ENCODE assay signal across 11 cellular contexts in the genomic region with DNA sequence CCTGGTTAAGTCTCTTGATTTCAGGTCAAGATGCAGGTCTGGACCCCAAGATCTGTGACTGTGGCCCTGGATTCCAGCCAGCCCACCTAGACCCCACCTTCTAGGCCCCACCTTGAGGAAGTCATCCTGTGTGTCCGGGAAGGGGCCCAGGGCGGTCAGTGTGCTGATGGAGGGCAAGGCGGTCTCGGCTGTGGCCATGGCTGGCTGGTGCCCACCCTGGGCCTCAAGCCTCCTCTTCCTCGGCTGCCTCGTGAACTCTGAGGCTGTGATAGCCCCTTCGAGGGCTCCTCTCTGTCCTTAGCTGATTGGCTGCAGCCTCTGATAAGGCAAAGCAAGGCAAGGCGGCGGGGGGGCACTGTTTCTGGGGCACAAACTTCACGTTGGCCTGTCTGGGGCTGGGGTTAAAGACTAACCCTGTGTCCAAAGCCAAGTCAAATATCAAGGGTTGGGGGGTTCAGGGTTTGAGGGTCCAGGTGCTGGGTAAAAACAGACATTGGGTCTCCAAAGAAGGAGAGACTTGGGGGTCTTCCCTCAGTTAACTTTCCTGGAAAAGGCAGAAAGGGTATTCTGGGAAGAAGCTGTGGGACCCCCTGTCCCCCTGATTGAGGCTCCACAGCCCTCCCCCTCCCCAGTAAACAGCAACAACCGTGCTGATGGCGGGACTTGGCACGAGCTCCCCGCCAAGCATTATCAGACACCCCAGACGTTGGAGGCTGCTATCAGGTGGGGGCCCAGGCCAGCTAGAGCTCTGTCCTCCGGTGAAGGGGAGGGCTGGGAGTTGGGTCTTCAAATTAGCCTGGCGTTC. TPM values are rescaled to one million over a fixed set of nuclear protein-coding genes. Genes with fewer than 3 reads are reported as not detected.
A peak's percentile ranks its signal among the peaks of the same experiment; 100 is the strongest.
DNase-seq lines count a peak whose midpoint lies in the region; ATAC-seq, FAIRE-seq and TF ChIP-seq lines count a peak whose summit lies in the region.
"Had no signal": no experiment of that assay in that cellular context is flagged by ENCODE, and none has a peak within 500 bp of the region (broad histone marks: within the 10 kb centered on the region; RNA-seq: fewer than 3 reads in every experiment).

A gene (minus strand): TSS at position 259 of the 805 bp plus-strand sequence. CDS start 61 bp downstream, at position 198.

- H2BK5ac ChIP-seq in H1 (ENCODE audit: low read depth, low read length), result peak within 1 kb of the TSS; percentile 44; the same call in 1 of the 2 replicates

- POLR2A ChIA-PET in H1 (lab: Charles Lee; ENCODE audit: partially characterized antibody), result interaction anchor here (0.7 to 12.3 kb wide), 14 partner anchors 6 to 127 kb away, joined by 3 to 110 read pairs (median 3); a partner anchor contains a TSS

- peak; percentile 8 for DNase-seq in D341Med (ENCODE audit: low spot score)
- DNase-seq in OCI-M1 (lab: John Stamatoyannopoulos, UW), result peak; percentile 80
- DNase-seq in H1 (ENCODE audit: low read depth in 1 of 2, low spot score in 2 of 2), result no peak
- peak; percentile 27 for DNase-seq in osteoblast (ENCODE audit: insufficient read length, low spot score, missing footprints)
- DNase-seq in dermis blood vessel endothelial cell, result no peak
- DNase-seq in GM13976 (ENCODE audit: low spot score), result no peak
- DNase-seq: amygdala, NCI-H526 had no signal

- no peak for TF ChIP-seq EP300 in H1 (IDR thresholded peaks at IDR 0.05; ENCODE audit: borderline replicate concordance in 1 of 2, low read depth in 2 of 2, low read length in 2 of 2)

- H2BK120ac ChIP-seq in H1 (replicated peaks; ENCODE audit: low read depth, low read length), result no peak within 1 kb of the TSS

- H3K4me3 ChIP-seq in H1 (ENCODE audit: extremely low read depth in 1 of 4, insufficient read depth in 2 of 4, low read depth in 3 of 4, low read length in 4 of 4), result peak within 1 kb of the TSS; percentile 60 to 77 (median 76)
- H3K4me3 ChIP-seq in osteoblast (ENCODE audit: insufficient read depth, low read length), result no peak within 1 kb of the TSS

- no peak within 1 kb of the TSS for H3K56ac ChIP-seq in H1 (replicated peaks; ENCODE audit: insufficient read length, low read depth, low read length)

- H2AFZ ChIP-seq in H1 (ENCODE audit: low read length) (no peak within 1 kb of the TSS), osteoblast (ENCODE audit: low read length) (no peak within 1 kb of the TSS)

- H3K27me3 ChIP-seq in H1 (replicated peaks in 1 of 4; ENCODE audit: control insufficient read depth in 3 of 4, extremely low read depth in 1 of 4, insufficient read depth in 3 of 4, low read length in 3 of 4), result peaks cover 0 to 9% (median 4%) of the 10 kb centered on the region in 4 experiments; a peak in 4 of 7 replicates
- H3K27me3 ChIP-seq in osteoblast (ENCODE audit: insufficient read depth, low read length), result peaks cover 26% of the 10 kb centered on the region

- H2AK5ac ChIP-seq in H1 (ENCODE audit: low read depth, low read length), result no peak within 1 kb of the TSS; the same call in 1 of the 2 replicates

- TF ChIP-seq CTCF in H1 (IDR thresholded peaks at IDR 0.05; ENCODE audit: control extremely low read depth in 1 of 3, insufficient read depth in 1 of 3, low read depth in 1 of 3, low read length in 3 of 3), result no peak
- no peak for TF ChIP-seq CTCF in osteoblast (IDR thresholded peaks at IDR 0.05; ENCODE audit: extremely low read depth, low read depth, low read length)
- no peak for TF ChIP-seq CTCF in GM13976 (IDR thresholded peaks at IDR 0.05; ENCODE audit: borderline replicate concordance, control extremely low read depth, extremely low read depth, insufficient read depth, missing control alignments)

- H3K18ac ChIP-seq in H1 (ENCODE audit: extremely low read depth, low read length), result peak within 1 kb of the TSS; percentile 87

- ATAC-seq in HG03196 (IDR thresholded peaks at IDR 0.05; ENCODE audit: unreplicated experiment), result no peak
- no peak for ATAC-seq in HG03565 (IDR thresholded peaks at IDR 0.05; ENCODE audit: unreplicated experiment)

- no peak within 1 kb of the TSS for H4K5ac ChIP-seq in H1 (ENCODE audit: insufficient read length, low read depth, low read length)

- H3K79me1 ChIP-seq in H1 (ENCODE audit: low read depth, low read length), result 0 out of 2 replicates have a peak, but pooled peaks cover 3% of the 10 kb centered on the region

- no peak for TF ChIP-seq RAD21 in H1 (IDR thresholded peaks at IDR 0.05 in 1 of 2, conservative IDR thresholded peaks at IDR 0.05 in 1 of 2; ENCODE audit: low read depth in 2 of 2, low read length in 2 of 2)

- no peak for FAIRE-seq in H1 (lab: Jason Lieb, UNC)

- peak within 1 kb of the TSS; percentile 65; the same call in 1 of the 2 replicates for H2BK15ac ChIP-seq in H1 (ENCODE audit: low read length)

- peaks cover 0 to 8% of the 10 kb centered on the region in 2 experiments for H4K20me1 ChIP-seq in H1 (replicated peaks in 1 of 2; ENCODE audit: control insufficient read depth in 1 of 2, insufficient read depth in 2 of 2, low read length in 2 of 2)
- peaks cover 2% of the 10 kb centered on the region for H4K20me1 ChIP-seq in osteoblast (ENCODE audit: insufficient read depth, low read length)

- WGBS in H1 (ENCODE audit: extremely low coverage in 1 of 2, insufficient coverage in 1 of 2, insufficient read length in 1 of 2, insufficient replicate concordance in 2 of 2, low coverage in 1 of 2, low lambda C conversion rate in 2 of 2, missing lambda C conversion rate in 1 of 2), 2 experiments, result 83% methylated on average over 17 of the region's 17 CpGs; no CpG with 5 or more reads in 1 of the 2 experiments

- peak within 1 kb of the TSS; percentile 60; the same call in 1 of the 2 replicates for H2BK12ac ChIP-seq in H1 (ENCODE audit: low read depth, low read length)

- in situ Hi-C loops in GM13976 (cut with MboI; ENCODE audit: low sequenced_read_pairs, unreplicated experiment), result no loop called here

- peaks cover 17% of the 10 kb centered on the region; the same call in 1 of the 2 replicates for H3K23me2 ChIP-seq in H1 (ENCODE audit: low read depth, low read length)

- no peaks in the 10 kb centered on the region; a peak in 2 of 4 replicates for H3K9me3 ChIP-seq in H1 (ENCODE audit: insufficient read depth in 2 of 2, low read depth in 1 of 2, low read length in 1 of 2)
- peaks cover 9% of the 10 kb centered on the region for H3K9me3 ChIP-seq in osteoblast (ENCODE audit: low read depth, low read length)

- H3K79me2 ChIP-seq in H1 (ENCODE audit: control insufficient read depth in 1 of 2, insufficient read depth in 2 of 2, low read length in 2 of 2), result peaks cover 0 to 11% of the 10 kb centered on the region in 2 experiments; a peak in 1 of 4 replicates
- peaks cover 10% of the 10 kb centered on the region for H3K79me2 ChIP-seq in osteoblast (ENCODE audit: insufficient read depth, low read length)

- peak within 1 kb of the TSS; percentile 2 for H4K91ac ChIP-seq in H1 (replicated peaks; ENCODE audit: insufficient read length, low read length)

- TF ChIP-seq POLR2A in H1 (IDR thresholded peaks at IDR 0.05; ENCODE audit: control extremely low read depth in 1 of 2, low read depth in 2 of 2, low read length in 2 of 2), result no peak

- H3K9ac ChIP-seq in H1 (replicated peaks in 1 of 4; ENCODE audit: extremely low read depth in 1 of 4, low read depth in 3 of 4, low read length in 3 of 4), result peak within 1 kb of the TSS in 3 of 4 experiments; percentile 11 to 77 (median 16); a peak in 3 of 7 replicates

- H3K14ac ChIP-seq in H1 (ENCODE audit: insufficient read length), result no peak within 1 kb of the TSS

- H3K36me3 ChIP-seq in H1 (ENCODE audit: control insufficient read depth in 2 of 4, insufficient read depth in 4 of 4, low read length in 3 of 4), result no peaks in the 10 kb centered on the region
- no peaks in the 10 kb centered on the region for H3K36me3 ChIP-seq in osteoblast (ENCODE audit: insufficient read depth, low read length)

- CTCF ChIA-PET in H1 (lab: Charles Lee; ENCODE audit: partially characterized antibody), result interaction anchor here (0.7 to 2.3 kb wide), 9 partner anchors 9 to 142 kb away, joined by 3 to 10 read pairs (median 4); no protein-coding TSS in a partner anchor

- H3K4me1 ChIP-seq in H1 (replicated peaks in 1 of 4; ENCODE audit: control insufficient read depth in 3 of 4, insufficient read depth in 4 of 4, low read length in 3 of 4) (peaks cover 0 to 10% (median 9%) of the 10 kb centered on the region in 4 experiments; a peak in 5 of 7 replicates), osteoblast (ENCODE audit: insufficient read depth, low read length) (peaks cover 13% of the 10 kb centered on the region)

- H4K8ac ChIP-seq in H1 (ENCODE audit: extremely low read depth, insufficient read depth, low read length), result peak within 1 kb of the TSS; percentile 71; the same call in 1 of the 2 replicates

- peak within 1 kb of the TSS; percentile 23 for H3K4ac ChIP-seq in H1 (replicated peaks; ENCODE audit: insufficient read length, low read depth, low read length)

- no peak within 1 kb of the TSS for H2BK20ac ChIP-seq in H1 (ENCODE audit: low read length)

- peak within 1 kb of the TSS; percentile 75 to 97 for H3K4me2 ChIP-seq in H1 (ENCODE audit: insufficient read depth in 1 of 2, low read depth in 2 of 2, low read length in 2 of 2)
- no peak within 1 kb of the TSS for H3K4me2 ChIP-seq in osteoblast (ENCODE audit: insufficient read depth, low read length)

- H3K23ac ChIP-seq in H1 (ENCODE audit: insufficient read length), result no peak within 1 kb of the TSS

- H3K27ac ChIP-seq in H1 (ENCODE audit: low read depth, low read length), result no peak within 1 kb of the TSS
- no peak within 1 kb of the TSS for H3K27ac ChIP-seq in osteoblast (ENCODE audit: low read depth, low read length)

TF ChIP-seq in H1, 55 proteins besides CTCF, POLR2A, EP300 and RAD21 (continues in another document):
- TF ChIP-seq FOSL1 (IDR thresholded peaks at IDR 0.05; ENCODE audit: insufficient read depth, low read depth, low read length) (no peak), SIX5 (IDR thresholded peaks at IDR 0.05; ENCODE audit: low read depth, low read length) (no peak), EGR1 (IDR thresholded peaks at IDR 0.05; ENCODE audit: borderline replicate concordance, low read depth, low read length) (no peak), CTBP2 (IDR thresholded peaks at IDR 0.05; ENCODE audit: borderline replicate concordance, insufficient read depth, insufficient read length, low read length) (no peak)
- TF ChIP-seq, protein P1, sequence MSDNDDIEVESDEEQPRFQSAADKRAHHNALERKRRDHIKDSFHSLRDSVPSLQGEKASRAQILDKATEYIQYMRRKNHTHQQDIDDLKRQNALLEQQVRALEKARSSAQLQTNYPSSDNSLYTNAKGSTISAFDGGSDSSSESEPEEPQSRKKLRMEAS (IDR thresholded peaks at IDR 0.05), result no peak

RNA-seq across cellular contexts. Expression of the gene that starts here (rescaled TPM):
- total RNA-seq in H1 (2021; fragmentation: NEBNext Ultra II Directional; extraction: Animal tissue kit (Norgen Biotek cat#: 25700)), result 0.59 and 0.84 TPM in 2 replicates
- polyA plus RNA-seq in H1 (2011; rRNA removed), result 0.91 and 1.0 TPM in 2 replicates
- 0.92 TPM for polyA plus RNA-seq in H1 (2011; cell fraction: cytosol; rRNA removed)
- 0.73 TPM for polyA plus RNA-seq in H1 (2011; cell fraction: nucleus; rRNA removed)
- 0.54 to 0.79 TPM (median 0.58 TPM) in 4 replicates for polyA plus RNA-seq in H1 (2012, experiment 1 of 2)
- 0.50 TPM for polyA plus RNA-seq in H1 (2012, experiment 2 of 2)
- polyA plus RNA-seq in H1 (2013, experiment 1 of 2), result 0.55 TPM
- 0.40 TPM for polyA plus RNA-seq in H1 (2013, experiment 2 of 2)
- polyA minus RNA-seq in H1 (2011; rRNA and poly(A)+ RNA removed), result 0.41 and 0.66 TPM in 2 replicates
- polyA minus RNA-seq in H1 (2011; cell fraction: cytosol; rRNA and poly(A)+ RNA removed), result not detected
- polyA minus RNA-seq in H1 (2011; cell fraction: nucleus; rRNA and poly(A)+ RNA removed), result 1.2 TPM
- total RNA-seq in osteoblast (not detected in 2 replicates), dermis blood vessel endothelial cell (0.17 TPM in 1 of 2 replicates, not detected in the other)
- total RNA-seq: fibroblast of villous mesenchyme had no signal

Comparison
In these comparisons a context has a peak if more than half of its experiments do, and no peak if none do; other contexts are left out.
1. Peak in DNase-seq in osteoblast; RNA of the gene not detected or under 1 TPM.
2. DNase-seq: peak in D341Med (single experiment) and OCI-M1 (single experiment); none in H1 (0 of 2), dermis blood vessel endothelial cell (single experiment) and GM13976 (single experiment).